In genomic region chr1:26754086-26754874, GRCh38 we compare ENCODE assay signal across 18 cellular contexts. TPM values are rescaled to one million over a fixed set of nuclear protein-coding genes. Genes with fewer than 3 reads are reported as not detected.
DNase-seq lines count a peak whose midpoint lies in the region; ATAC-seq and TF ChIP-seq lines count a peak whose summit lies in the region.
"Had no signal": no experiment of that assay in that cellular context is flagged by ENCODE, and none has a peak within 500 bp of the region (broad histone marks: within the 10 kb centered on the region; RNA-seq: fewer than 3 reads in every experiment).

No MANE protein-coding gene starts in this region.

- no peak overlapping the region for H2AFZ ChIP-seq in PC-9
- H2AFZ ChIP-seq: GM23248, hepatocyte had no signal

- peak overlapping the region; percentile 63 for H3K27ac Mint-ChIP-seq in activated CD8-positive, alpha-beta T cell treated with anti-CD3 and anti-CD28 coated beads for 36 hours
- no peak overlapping the region for H3K27ac Mint-ChIP-seq in activated CD8-positive, alpha-beta T cell treated with anti-CD3 and anti-CD28 coated beads, Interleukin-2, amount 10 ng/mL, durations not matched to agents 7 days and 5 days

- H3K27me3 ChIP-seq in PC-9 (ENCODE audit: insufficient read depth, low read depth), result no peaks in the 10 kb centered on the region
- H3K27me3 ChIP-seq: hepatocyte, thyroid gland had no signal

- intact Hi-C loops in activated CD8-positive, alpha-beta T cell treated with anti-CD3 and anti-CD28 coated beads for 36 hours (cut with micrococcal nuclease), result no loop called here
- intact Hi-C loops in PC-9 (cut with micrococcal nuclease; ENCODE audit: unreplicated experiment) (loop anchor here (5.0 kb wide), 1 partner anchor 62 kb away; no protein-coding TSS in a partner anchor), sciatic nerve (cut with DNase I) (no loop called here)

- DNase-seq in activated CD8-positive, alpha-beta T cell treated with anti-CD3 and anti-CD28 coated beads for 36 hours, result no peak
- no peak for DNase-seq in activated CD8-positive, alpha-beta T cell treated with anti-CD3 and anti-CD28 coated beads, Interleukin-2, amount 10 ng/mL, durations not matched to agents 7 days and 5 days
- DNase-seq in PC-9 (peak; percentile 41 to 93), fibroblast of mammary gland (ENCODE audit: low read depth) (peak; percentile 27), renal cortical epithelial cell (ENCODE audit: low read depth) (peak; percentile 32), sciatic nerve (ENCODE audit: low spot score) (no peak), COR-L47 (lab: John Stamatoyannopoulos, UW) (no peak)
- DNase-seq: activated CD8-positive, alpha-beta memory T cell treated with anti-CD3 and anti-CD28 coated beads for 24 hours; CD8-positive, alpha-beta T cell; MM.1S; NCI-H2029 treated with DMSO at 0.1 percent for 48 hours; NCI-H524; thyroid gland had no signal

- TF ChIP-seq CTCF in activated CD8-positive, alpha-beta T cell treated with anti-CD3 and anti-CD28 coated beads for 36 hours (IDR thresholded peaks at IDR 0.05), result no peak
- TF ChIP-seq CTCF in PC-9 (conservative IDR thresholded peaks at IDR 0.05) (no peak), fibroblast of mammary gland (conservative IDR thresholded peaks at IDR 0.05; ENCODE audit: control insufficient read depth, insufficient read depth, low read depth, low read length) (no peak)

- peak overlapping the region; percentile 84 for H3K27ac ChIP-seq in PC-9
- H3K27ac ChIP-seq: GM23248 had no signal

- H3K4me1 Mint-ChIP-seq in activated CD8-positive, alpha-beta T cell treated with anti-CD3 and anti-CD28 coated beads for 36 hours (ENCODE audit: low read depth), result peaks cover 61% of the 10 kb centered on the region
- peaks cover 47% of the 10 kb centered on the region for H3K4me1 Mint-ChIP-seq in activated CD8-positive, alpha-beta T cell treated with anti-CD3 and anti-CD28 coated beads, Interleukin-2, amount 10 ng/mL, durations not matched to agents 7 days and 5 days (ENCODE audit: low read depth)

- H3K9me3 ChIP-seq in PC-9 (ENCODE audit: insufficient read depth, low read depth), result no peaks in the 10 kb centered on the region
- H3K9me3 ChIP-seq: thyroid gland had no signal

- H4K20me1 ChIP-seq in PC-9 (ENCODE audit: insufficient read depth), result no peaks in the 10 kb centered on the region

- no TSS peak for BruUV-seq in PC-9 (replicated peaks; lab: Mats Ljungman, UMichigan)

- no peaks in the 10 kb centered on the region for H3K9me3 Mint-ChIP-seq in activated CD8-positive, alpha-beta T cell treated with anti-CD3 and anti-CD28 coated beads for 36 hours
- H3K9me3 Mint-ChIP-seq in activated CD8-positive, alpha-beta T cell treated with anti-CD3 and anti-CD28 coated beads, Interleukin-2, amount 10 ng/mL, durations not matched to agents 7 days and 5 days (ENCODE audit: insufficient read depth), result no peaks in the 10 kb centered on the region
- H3K9me3 Mint-ChIP-seq: CD8-positive, alpha-beta T cell had no signal

- H3K27me3 Mint-ChIP-seq in activated CD8-positive, alpha-beta T cell treated with anti-CD3 and anti-CD28 coated beads for 36 hours, result no peaks in the 10 kb centered on the region
- H3K27me3 Mint-ChIP-seq in activated CD8-positive, alpha-beta T cell treated with anti-CD3 and anti-CD28 coated beads, Interleukin-2, amount 10 ng/mL, durations not matched to agents 7 days and 5 days (ENCODE audit: low read depth), result no peaks in the 10 kb centered on the region

- H3F3A ChIP-seq in PC-9 (ENCODE audit: insufficient read depth, low read depth), result peaks cover 41% of the 10 kb centered on the region

- H3K4me2 ChIP-seq in PC-9, result peak overlapping the region; percentile 69
- H3K4me2 ChIP-seq: hepatocyte had no signal

- ATAC-seq in activated CD8-positive, alpha-beta T cell treated with anti-CD3 and anti-CD28 coated beads for 36 hours, result no peak
- ATAC-seq in activated CD8-positive, alpha-beta T cell treated with anti-CD3 and anti-CD28 coated beads, Interleukin-2, amount 10 ng/mL, durations not matched to agents 7 days and 5 days, result no peak
- ATAC-seq in sciatic nerve, result no peak
- no peak for ATAC-seq in HG03045 (IDR thresholded peaks at IDR 0.05; ENCODE audit: unreplicated experiment)
- ATAC-seq: CD8-positive, alpha-beta T cell; SK-N-SH treated with all-trans-retinoic acid at 6 μM for 48 hours had no signal

- CTCF ChIA-PET in activated CD8-positive, alpha-beta T cell treated with anti-CD3 and anti-CD28 coated beads for 36 hours (lab: Charles Lee), result no interaction called here
- CTCF ChIA-PET in activated CD8-positive, alpha-beta T cell treated with anti-CD3 and anti-CD28 coated beads, Interleukin-2, amount 10 ng/mL, durations not matched to agents 7 days and 5 days (lab: Charles Lee), result interaction anchor here (1.0 to 1.2 kb wide), 2 partner anchors 52 to 152 kb away, joined by 4 read pairs; no protein-coding TSS in a partner anchor
- CTCF ChIA-PET in PC-9 (lab: Charles Lee), result interaction anchor here (0.6 kb wide), 1 partner anchor 76 kb away, joined by 3 read pairs; no protein-coding TSS in a partner anchor

- H3K9me2 ChIP-seq in PC-9 (ENCODE audit: insufficient read depth), result no peaks in the 10 kb centered on the region

- H3K4me3 Mint-ChIP-seq in activated CD8-positive, alpha-beta T cell treated with anti-CD3 and anti-CD28 coated beads for 36 hours, result no peak overlapping the region
- no peak overlapping the region for H3K4me3 Mint-ChIP-seq in activated CD8-positive, alpha-beta T cell treated with anti-CD3 and anti-CD28 coated beads, Interleukin-2, amount 10 ng/mL, durations not matched to agents 7 days and 5 days
- H3K4me3 Mint-ChIP-seq: CD8-positive, alpha-beta T cell had no signal

- peaks cover 56% of the 10 kb centered on the region for H3K36me3 Mint-ChIP-seq in activated CD8-positive, alpha-beta T cell treated with anti-CD3 and anti-CD28 coated beads for 36 hours (ENCODE audit: low read depth)
- peaks cover 61% of the 10 kb centered on the region for H3K36me3 Mint-ChIP-seq in activated CD8-positive, alpha-beta T cell treated with anti-CD3 and anti-CD28 coated beads, Interleukin-2, amount 10 ng/mL, durations not matched to agents 7 days and 5 days (ENCODE audit: low read depth)

- POLR2A ChIA-PET in activated CD8-positive, alpha-beta T cell treated with anti-CD3 and anti-CD28 coated beads for 36 hours (lab: Charles Lee), result interaction anchor here (0.6 to 2.1 kb wide), 4 partner anchors 10 to 168 kb away, joined by 3 to 6 read pairs (median 3); partner anchors contain the start of gene NUDC
- POLR2A ChIA-PET in activated CD8-positive, alpha-beta T cell treated with anti-CD3 and anti-CD28 coated beads, Interleukin-2, amount 10 ng/mL, durations not matched to agents 7 days and 5 days (lab: Charles Lee), result interaction anchor here (1.0 to 1.1 kb wide), 2 partner anchors 33 to 35 kb away, joined by 3 read pairs; partner anchors contain the start of gene PIGV
- POLR2A ChIA-PET in PC-9 (lab: Charles Lee; ENCODE audit: unreplicated experiment), result no interaction called here

- peaks cover 39% of the 10 kb centered on the region for H3K79me2 ChIP-seq in PC-9 (ENCODE audit: low read depth)

- peaks cover 45% of the 10 kb centered on the region for H3K4me1 ChIP-seq in PC-9 (replicated peaks; ENCODE audit: insufficient read depth)

- 0 out of 2 replicates have a peak, but pooled peaks cover 9% of the 10 kb centered on the region for H3K36me3 ChIP-seq in PC-9 (ENCODE audit: low read depth)

- H3K4me3 ChIP-seq in PC-9, result peak overlapping the region; percentile 31; the same call in 1 of the 2 replicates
- H3K4me3 ChIP-seq in fibroblast of mammary gland (ENCODE audit: control insufficient read depth, low read depth, low read length), result no peak overlapping the region
- H3K4me3 ChIP-seq: coronary artery, GM23248, hepatocyte, thyroid gland had no signal

RNA-seq across cellular contexts. Expression of gene PIGV, which starts 33.5 kb away (rescaled TPM):
- total RNA-seq in activated CD8-positive, alpha-beta T cell treated with anti-CD3 and anti-CD28 coated beads for 36 hours, result 10 to 100 TPM; 21.2 to 23.9 TPM
- 10 to 100 TPM; 19.9 to 20.3 TPM for total RNA-seq in activated CD8-positive, alpha-beta T cell treated with anti-CD3 and anti-CD28 coated beads, Interleukin-2, amount 10 ng/mL, durations not matched to agents 7 days and 5 days
- 30.8 and 31.9 TPM in 2 replicates for total RNA-seq in PC-9 (2021)
- total RNA-seq in renal cortical epithelial cell, result 21.4 and 27.9 TPM in 2 replicates
- total RNA-seq in sciatic nerve, result 10.6 TPM

RNA-seq across cellular contexts. Expression of gene ARID1A, which starts 58.5 kb away (rescaled TPM):
- total RNA-seq in activated CD8-positive, alpha-beta T cell treated with anti-CD3 and anti-CD28 coated beads for 36 hours, result 10 to 100 TPM; 82.4 to 84.9 TPM
- total RNA-seq in activated CD8-positive, alpha-beta T cell treated with anti-CD3 and anti-CD28 coated beads, Interleukin-2, amount 10 ng/mL, durations not matched to agents 7 days and 5 days, result 100 to 1,000 TPM; 122 to 123 TPM
- 44.8 and 60.5 TPM in 2 replicates for total RNA-seq in PC-9 (2021)
- total RNA-seq in renal cortical epithelial cell, result 6.4 and 60.4 TPM in 2 replicates
- total RNA-seq in sciatic nerve, result 83.8 TPM

Comparison
In these comparisons a context has a peak if more than half of its experiments do, and no peak if none do; other contexts are left out.
1. DNase-seq: peak in PC-9 (2 of 2), fibroblast of mammary gland (single experiment) and renal cortical epithelial cell (single experiment); none in activated CD8-positive, alpha-beta T cell treated with anti-CD3 and anti-CD28 coated beads for 36 hours (single experiment), activated CD8-positive, alpha-beta T cell treated with anti-CD3 and anti-CD28 coated beads, Interleukin-2, amount 10 ng/mL, durations not matched to agents 7 days and 5 days (single experiment), sciatic nerve (single experiment) and COR-L47 (single experiment).